ENCODE assay signal across 1 cellular context in genomic region chr1:46442317-46443161, GRCh38.
A peak's percentile ranks its signal among the peaks of the same experiment; 100 is the strongest.
TF ChIP-seq lines count a peak whose summit lies in the region.

No MANE protein-coding gene starts in this region.

TF ChIP-seq in H1, 55 proteins besides CTCF, POLR2A, EP300 and RAD21 (continued from another document):
- TF ChIP-seq ATF2 (IDR thresholded peaks at IDR 0.05; ENCODE audit: low read length) (peak; percentile 94), BACH1 (IDR thresholded peaks at IDR 0.05; ENCODE audit: low read length) (peak; percentile 56; the same call in 1 of the 2 replicates), GABPA (IDR thresholded peaks at IDR 0.05; ENCODE audit: borderline replicate concordance, insufficient read depth, low read length) (peak; percentile 22; the same call in 1 of the 2 replicates), TCF12 (IDR thresholded peaks at IDR 0.05; ENCODE audit: low read depth, low read length) (no peak), RBBP5 (IDR thresholded peaks at IDR 0.05; ENCODE audit: borderline replicate concordance, low read depth, low read length) (0 out of 2 replicates have a peak, but pooled peaks have one; percentile 68), CREB1 (IDR thresholded peaks at IDR 0.05) (peak; percentile 48; the same call in 1 of the 2 replicates), TAF1 (IDR thresholded peaks at IDR 0.05; ENCODE audit: low read depth, low read length) (peak; percentile 67; the same call in 1 of the 2 replicates), KDM1A (IDR thresholded peaks at IDR 0.05; ENCODE audit: borderline replicate concordance, low read length) (peak; percentile 94), SIN3A (conservative IDR thresholded peaks at IDR 0.05 in 1 of 2, IDR thresholded peaks at IDR 0.05 in 1 of 2; ENCODE audit: low read depth in 1 of 2, low read length in 2 of 2) (peak; percentile 31 to 75; a peak in 1 of 4 replicates), HDAC6 (IDR thresholded peaks at IDR 0.05; ENCODE audit: low read depth, low read length) (no peak), SRF (IDR thresholded peaks at IDR 0.05; ENCODE audit: low read depth, low read length) (0 out of 2 replicates have a peak, but pooled peaks have one; percentile 21), CHD2 (IDR thresholded peaks at IDR 0.05; ENCODE audit: low read length) (0 out of 2 replicates have a peak, but pooled peaks have one; percentile 9), NRF1 (IDR thresholded peaks at IDR 0.05; ENCODE audit: low read depth, low read length) (0 out of 2 replicates have a peak, but pooled peaks have one; percentile 16), TBP (IDR thresholded peaks at IDR 0.05; ENCODE audit: low read depth, low read length) (no peak; the same call in 1 of the 2 replicates), TEAD4 (IDR thresholded peaks at IDR 0.05; ENCODE audit: low read depth, low read length) (peak; percentile 92), HDAC2 (IDR thresholded peaks at IDR 0.05; ENCODE audit: borderline replicate concordance in 1 of 2, low read depth in 2 of 2, low read length in 2 of 2) (peak; percentile 14 to 98; a peak in 2 of 4 replicates), KDM4A (IDR thresholded peaks at IDR 0.05; ENCODE audit: low read depth, low read length, severe bottlenecking) (peak; percentile 32), YY1 (IDR thresholded peaks at IDR 0.05; ENCODE audit: low read depth, low read length) (peak; percentile 78; the same call in 1 of the 2 replicates), ASH2L (IDR thresholded peaks at IDR 0.05; ENCODE audit: low read length) (peak; percentile 50), JUN (IDR thresholded peaks at IDR 0.05; ENCODE audit: low read depth, low read length) (no peak), TAF7 (optimal IDR thresholded peaks at IDR 0.05; ENCODE audit: borderline replicate concordance, low read depth, low read length) (peak; percentile 25)
- TF ChIP-seq, protein P1, sequence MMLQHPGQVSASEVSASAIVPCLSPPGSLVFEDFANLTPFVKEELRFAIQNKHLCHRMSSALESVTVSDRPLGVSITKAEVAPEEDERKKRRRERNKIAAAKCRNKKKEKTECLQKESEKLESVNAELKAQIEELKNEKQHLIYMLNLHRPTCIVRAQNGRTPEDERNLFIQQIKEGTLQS (IDR thresholded peaks at IDR 0.05; ENCODE audit: insufficient read depth, low read depth, low read length) = peak; percentile 82
- TF ChIP-seq, protein P2, sequence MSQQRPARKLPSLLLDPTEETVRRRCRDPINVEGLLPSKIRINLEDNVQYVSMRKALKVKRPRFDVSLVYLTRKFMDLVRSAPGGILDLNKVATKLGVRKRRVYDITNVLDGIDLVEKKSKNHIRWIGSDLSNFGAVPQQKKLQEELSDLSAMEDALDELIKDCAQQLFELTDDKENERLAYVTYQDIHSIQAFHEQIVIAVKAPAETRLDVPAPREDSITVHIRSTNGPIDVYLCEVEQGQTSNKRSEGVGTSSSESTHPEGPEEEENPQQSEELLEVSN (IDR thresholded peaks at IDR 0.05) = peak; percentile 58; the same call in 1 of the 2 replicates
- TF ChIP-seq, protein P3, sequence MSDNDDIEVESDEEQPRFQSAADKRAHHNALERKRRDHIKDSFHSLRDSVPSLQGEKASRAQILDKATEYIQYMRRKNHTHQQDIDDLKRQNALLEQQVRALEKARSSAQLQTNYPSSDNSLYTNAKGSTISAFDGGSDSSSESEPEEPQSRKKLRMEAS (IDR thresholded peaks at IDR 0.05) = peak; percentile 89
